Comparison of ENCODE assay signal across 8 cellular contexts in genomic region chr16:66934138-66934838, GRCh38. TPM values are rescaled to one million over a fixed set of nuclear protein-coding genes. Genes with fewer than 3 reads are reported as not detected.
DNase-seq lines count a peak whose midpoint lies in the region; ATAC-seq and TF ChIP-seq lines count a peak whose summit lies in the region.

Gene CIAO2B (minus strand): TSS chr16:66934402. CDS start chr16:66934364, 38 bp downstream.

- ATAC-seq in HG02610 (IDR thresholded peaks at IDR 0.05; ENCODE audit: unreplicated experiment) (peak; percentile 75), heart left ventricle (peak; percentile 66 to 91 (median 81))

- no peaks in the 10 kb centered on the region for H3K27me3 Mint-ChIP-seq in type B pancreatic cell

- H3K36me3 Mint-ChIP-seq in type B pancreatic cell: peaks cover 8% of the 10 kb centered on the region

- H3K9me3 ChIP-seq in adrenal gland (replicated peaks in 1 of 3): no peaks in the 10 kb centered on the region
- no peaks in the 10 kb centered on the region for H3K9me3 ChIP-seq in heart left ventricle

- peak within 1 kb of the TSS; percentile 95 for H3K4me3 ChIP-seq in GM12865 (ENCODE audit: low read depth, low read length)
- peak within 1 kb of the TSS; percentile 80 to 89 (median 82) for H3K4me3 ChIP-seq in adrenal gland
- peak within 1 kb of the TSS; percentile 67 to 100 (median 95) for H3K4me3 ChIP-seq in heart left ventricle

- 0 to 1% (median 0%) methylated on average over 21 to 76 of the region's 76 CpGs; no CpG with 5 or more reads in 1 of the 4 donors for WGBS in adrenal gland, 4 donors
- WGBS in heart left ventricle, 4 donors: 0% methylated on average over 35 to 76 of the region's 76 CpGs

- TF ChIP-seq POLR2A in adrenal gland (IDR thresholded peaks at IDR 0.05): peak; percentile 78 to 93
- peak; percentile 27 to 79 for TF ChIP-seq POLR2A in heart left ventricle (IDR thresholded peaks at IDR 0.05)

- TF ChIP-seq CTCF in GM12865 (IDR thresholded peaks at IDR 0.05; ENCODE audit: insufficient read depth, low read depth, low read length, missing control alignments) (no peak), adrenal gland (IDR thresholded peaks at IDR 0.05) (no peak), heart left ventricle (IDR thresholded peaks at IDR 0.05) (no peak), type B pancreatic cell (conservative IDR thresholded peaks at IDR 0.05) (no peak)

- no peaks in the 10 kb centered on the region for H3K27me3 ChIP-seq in adrenal gland
- no peaks in the 10 kb centered on the region for H3K27me3 ChIP-seq in heart left ventricle

- H3K27ac Mint-ChIP-seq in type B pancreatic cell: peak within 1 kb of the TSS; percentile 91

- no peaks in the 10 kb centered on the region for H3K9me3 Mint-ChIP-seq in type B pancreatic cell

- H3K27ac ChIP-seq in adrenal gland (peak within 1 kb of the TSS; percentile 54 to 97 (median 85)), heart left ventricle (peak within 1 kb of the TSS; percentile 82 to 99 (median 96))

- H3K4me3 Mint-ChIP-seq in type B pancreatic cell: peak within 1 kb of the TSS; percentile 97

- H3K36me3 ChIP-seq in adrenal gland (replicated peaks in 1 of 2): peaks cover 0 to 20% of the 10 kb centered on the region in 2 donors
- H3K36me3 ChIP-seq in heart left ventricle: peaks cover 0 to 45% (median 30%) of the 10 kb centered on the region in 9 donors

- DNase-seq in GM12865 (ENCODE audit: low read depth) (peak; percentile 91), NCI-H1092 treated with DMSO at 0.1 percent for 48 hours (lab: John Stamatoyannopoulos, UW) (peak; percentile 79), adrenal gland (peak; percentile 86 to 95 (median 92)), heart left ventricle (peak; percentile 91 to 95 (median 93)), posterior vena cava (ENCODE audit: low spot score) (peak; percentile 97), type B pancreatic cell (ENCODE audit: extremely low spot score, unreplicated experiment) (peak; percentile 93)

- intact Hi-C loops in T-helper 1 cell treated with Interleukin-12 subunit alpha and Interleukin-12 subunit beta and Interleukin-4 antibody, amounts not matched to agents 30 ng/mL and 1 ng/mL, for 36 hours (cut with micrococcal nuclease): loop anchor here (1.0 to 5.0 kb wide), 5 partner anchors 9 to 783 kb away; partner anchors contain the start of genes GFOD2, PDP2 and RRAD
- intact Hi-C loops in adrenal gland (cut with DNase I): loop anchor here in 1 of 2 donors (5.0 kb wide), 1 partner anchor 37 kb away; no protein-coding TSS in a partner anchor
- intact Hi-C loops in heart left ventricle (cut with DNase I): loop anchor here in 1 of 10 donors (5.0 kb wide), 1 partner anchor 37 kb away; no protein-coding TSS in a partner anchor
- intact Hi-C loops in posterior vena cava (cut with DNase I): loop anchor here in 1 of 2 donors (5.0 kb wide), 1 partner anchor 37 kb away; no protein-coding TSS in a partner anchor

- H3K4me1 ChIP-seq in adrenal gland (replicated peaks in 1 of 2) (peaks cover 20 to 42% of the 10 kb centered on the region in 2 donors), heart left ventricle (peaks cover 4 to 58% (median 37%) of the 10 kb centered on the region in 12 donors)

- peaks cover 30% of the 10 kb centered on the region for H3K4me1 Mint-ChIP-seq in type B pancreatic cell (ENCODE audit: unreplicated experiment)

RNA-seq across cellular contexts. Expression of gene CIAO2B, which starts in this region (rescaled TPM):
- total RNA-seq in T-helper 1 cell treated with Interleukin-12 subunit alpha and Interleukin-12 subunit beta and Interleukin-4 antibody, amounts not matched to agents 30 ng/mL and 1 ng/mL, for 36 hours: 119 and 126 TPM in 2 replicates
- total RNA-seq in adrenal gland (100 to 1,000 TPM in 2 of 8 donors, 10 to 100 TPM in 6; 80.7 to 177 (median 92.2) TPM), heart left ventricle (100 to 1,000 TPM; 103 to 188 (median 110) TPM), posterior vena cava (10 to 100 TPM; 53.0 to 60.3 TPM), type B pancreatic cell (ENCODE audit: low replicate concordance) (71.3 and 74.2 TPM in 2 replicates)
- polyA plus RNA-seq in adrenal gland (100 to 1,000 TPM; 137 to 258 (median 141) TPM), heart left ventricle (100 to 1,000 TPM; 265 to 669 TPM)

Comparison
In these comparisons a context has a peak if more than half of its experiments do, and no peak if none do; other contexts are left out.
1. Peak in every context shown above with its lines: DNase-seq, ATAC-seq, H3K4me3 ChIP-seq and H3K27ac ChIP-seq.